In genomic region chr14:102629011-102629444, GRCh38 we compare ENCODE assay signal across 1 cellular context.
A peak's percentile ranks its signal among the peaks of the same experiment; 100 is the strongest.
TF ChIP-seq lines count a peak whose summit lies in the region.

No MANE protein-coding gene starts in this region.

TF ChIP-seq in K562, 482 proteins besides CTCF, POLR2A, EP300 and RAD21 (continued from another document and continues in another):
- TF ChIP-seq E2F8 (IDR thresholded peaks at IDR 0.05; ENCODE audit: low read depth, partially characterized antibody) (peak; percentile 46), POLR2H (tag; IDR thresholded peaks at IDR 0.05; ENCODE audit: low read depth) (no peak), TCF7 (IDR thresholded peaks at IDR 0.05; ENCODE audit: borderline replicate concordance) (no peak), SMAD3 (CRISPR knock-in tag; conservative IDR thresholded peaks at IDR 0.05) (no peak), ASH1L (IDR thresholded peaks at IDR 0.05; ENCODE audit: borderline replicate concordance, low read depth, partially characterized antibody) (no peak), SUPT5H (IDR thresholded peaks at IDR 0.05) (no peak), ZNF133 (CRISPR knock-in tag; IDR thresholded peaks at IDR 0.05) (no peak), ZNF766 (CRISPR knock-in tag; conservative IDR thresholded peaks at IDR 0.05) (no peak), TRIM24 (IDR thresholded peaks at IDR 0.05) (peak in 1 of 2 experiments; percentile 9; a peak in 2 of 4 replicates), ZNF384 (IDR thresholded peaks at IDR 0.05; ENCODE audit: low read depth, low read length) (peak; percentile 88), CBFB (CRISPR knock-in tag; IDR thresholded peaks at IDR 0.05) (no peak), FOSL1 (tag; conservative IDR thresholded peaks at IDR 0.05) (peak; percentile 38), USF1 (CRISPR knock-in tag; IDR thresholded peaks at IDR 0.05) (no peak), ARNT (IDR thresholded peaks at IDR 0.05) (no peak), ID3 (CRISPR knock-in tag; IDR thresholded peaks at IDR 0.05) (no peak), ID3 (tag; IDR thresholded peaks at IDR 0.05) (no peak), ZNF592 (IDR thresholded peaks at IDR 0.05) (peak; percentile 48), ZNF134 (CRISPR knock-in tag; conservative IDR thresholded peaks at IDR 0.05) (no peak), TGIF2 (CRISPR knock-in tag; IDR thresholded peaks at IDR 0.05) (no peak), MTA3 (IDR thresholded peaks at IDR 0.05; ENCODE audit: borderline replicate concordance) (no peak), SIN3A (IDR thresholded peaks at IDR 0.05; ENCODE audit: borderline replicate concordance in 2 of 2, control insufficient read depth in 1 of 2, low read depth in 2 of 2, low read length in 2 of 2) (peak in 1 of 2 experiments; percentile 41; a peak in 1 of 4 replicates), TRIM28 (IDR thresholded peaks at IDR 0.05) (0 out of 2 replicates have a peak, but pooled peaks have one; percentile 37), THRA (IDR thresholded peaks at IDR 0.05) (no peak), BMI1 (IDR thresholded peaks at IDR 0.05; ENCODE audit: low read length) (no peak), CHD7 (IDR thresholded peaks at IDR 0.05; ENCODE audit: low read depth, low read length) (no peak), ARID3A (IDR thresholded peaks at IDR 0.05; ENCODE audit: borderline replicate concordance, low read depth, low read length) (peak; percentile 63; the same call in 1 of the 2 replicates), E2F1 (CRISPR knock-in tag; IDR thresholded peaks at IDR 0.05) (no peak), ZBTB43 (CRISPR knock-in tag; IDR thresholded peaks at IDR 0.05) (no peak), ZEB2 (IDR thresholded peaks at IDR 0.05) (0 out of 2 replicates have a peak, but pooled peaks have one; percentile 67), CSDE1 (IDR thresholded peaks at IDR 0.05) (no peak), TEAD4 (IDR thresholded peaks at IDR 0.05; ENCODE audit: low read length) (peak; percentile 60; the same call in 1 of the 2 replicates), TEAD4 (CRISPR knock-in tag; IDR thresholded peaks at IDR 0.05; ENCODE audit: borderline replicate concordance) (no peak)
